8 cellular contexts compared by ENCODE assay signal in genomic region chr4:117311989-117312388, GRCh38.
"Had no signal": no experiment of that assay in that cellular context is flagged by ENCODE, and none has a peak within 500 bp of the region (broad histone marks: within the 10 kb centered on the region; RNA-seq: fewer than 3 reads in every experiment).

No MANE protein-coding gene starts in this region.

- H3K27ac ChIP-seq: GM23248 had no signal

- H3K36me3 ChIP-seq: HAP-1 had no signal

- H3K4me2 ChIP-seq: GM23338 had no signal

- H3K9ac ChIP-seq: GM23248 had no signal

- H3K9me3 ChIP-seq: HAP-1 had no signal

- H3K4me3 ChIP-seq: GM23248, GM23338, HAP-1 had no signal

- H2AFZ ChIP-seq: GM23248, GM23338 had no signal

- DNase-seq: GM23248, GOT3, H7, H9, HCEC 1CT, HFFc6 had no signal
